9 cellular contexts compared by ENCODE assay signal in the genomic region with DNA sequence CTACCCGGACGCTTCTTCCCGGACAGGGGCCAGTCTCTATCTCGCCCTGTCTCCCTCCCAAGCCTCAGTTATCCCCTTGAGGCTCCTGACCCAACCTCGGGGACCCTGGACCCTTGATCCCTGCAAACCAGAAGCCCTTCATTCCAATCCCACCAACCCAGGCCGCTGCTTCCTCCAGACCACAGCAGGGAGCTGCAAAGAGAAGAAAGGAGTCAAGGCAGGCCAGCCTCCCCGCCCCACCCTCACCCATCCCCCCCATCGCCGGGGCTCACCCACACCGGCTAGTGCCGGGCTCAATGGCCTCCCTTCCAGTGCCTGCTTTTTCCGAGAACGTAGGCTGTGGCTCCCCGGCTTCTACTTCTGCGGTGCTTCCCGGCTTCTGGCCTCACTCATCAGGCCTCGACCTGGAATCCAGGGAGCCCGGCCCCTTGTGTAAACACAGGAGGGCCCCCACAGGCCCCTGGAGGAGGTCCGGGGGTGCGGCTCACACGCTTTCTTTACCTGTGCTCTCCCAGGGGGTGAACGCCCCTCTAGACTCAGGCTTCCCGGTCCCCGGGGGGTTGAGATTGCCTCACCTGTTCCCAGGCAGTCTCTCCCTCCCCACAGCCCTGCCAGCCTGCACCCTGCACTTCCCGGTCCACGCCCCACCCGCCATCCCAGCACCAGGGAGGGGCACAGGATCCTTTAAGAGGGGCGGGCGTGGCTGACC. TPM values are rescaled to one million over a fixed set of nuclear protein-coding genes. Genes with fewer than 3 reads are reported as not detected.
A peak's percentile ranks its signal among the peaks of the same experiment; 100 is the strongest.
DNase-seq lines count a peak whose midpoint lies in the region; ATAC-seq and TF ChIP-seq lines count a peak whose summit lies in the region.
"Had no signal": no experiment of that assay in that cellular context is flagged by ENCODE, and none has a peak within 500 bp of the region (broad histone marks: within the 10 kb centered on the region; RNA-seq: fewer than 3 reads in every experiment).

Gene FAM83E (minus strand): TSS at position 641 of the 709 bp plus-strand sequence. CDS start 1,704 bp downstream, outside the sequence.

- TF ChIP-seq CTCF in CD14-positive monocyte (IDR thresholded peaks at IDR 0.05) (no peak), HCT116 (IDR thresholded peaks at IDR 0.05 in 2 of 3, conservative IDR thresholded peaks at IDR 0.05 in 1 of 3; ENCODE audit: borderline replicate concordance in 1 of 3, insufficient read depth in 1 of 3, low read depth in 2 of 3, low read length in 2 of 3) (no peak), coronary artery (IDR thresholded peaks at IDR 0.05) (no peak)

- H3K4me1 ChIP-seq in HCT116 (ENCODE audit: control insufficient read depth in 1 of 2, insufficient read depth in 2 of 2, low read length in 2 of 2) = peaks cover 29 to 45% of the 10 kb centered on the region in 2 experiments
- H3K4me1 ChIP-seq in mesendoderm (ENCODE audit: control insufficient read depth, low read depth, low read length) = peaks cover 8% of the 10 kb centered on the region

- H3K4ac ChIP-seq in mesendoderm (ENCODE audit: low read depth, low read length) = no peak within 1 kb of the TSS

- H3K27ac Mint-ChIP-seq in CD14-positive monocyte = peak within 1 kb of the TSS in 6 of 7 donors; percentile 3 to 81 (median 48)
- peak within 1 kb of the TSS; percentile 14 for H3K27ac Mint-ChIP-seq in activated T-cell treated with anti-CD3 and anti-CD28 coated beads, Interleukin-2, amount 50 U/mL, for 72 hours

- peak; percentile 36 for ATAC-seq in HCT116
- no peak for ATAC-seq in activated T-cell treated with anti-CD3 and anti-CD28 coated beads, Interleukin-2, amount 50 U/mL, for 72 hours (replicated peaks in 1 of 2)
- ATAC-seq in GM18505 (IDR thresholded peaks at IDR 0.05; ENCODE audit: unreplicated experiment) = no peak
- ATAC-seq in GM21515 (IDR thresholded peaks at IDR 0.05; ENCODE audit: unreplicated experiment) = no peak
- ATAC-seq: foreskin keratinocyte had no signal

- H3K4me1 Mint-ChIP-seq in CD14-positive monocyte = peaks cover 24% of the 10 kb centered on the region
- H3K4me1 Mint-ChIP-seq in activated T-cell treated with anti-CD3 and anti-CD28 coated beads, Interleukin-2, amount 50 U/mL, for 72 hours (ENCODE audit: low read depth) = peaks cover 31% of the 10 kb centered on the region

- no peak within 1 kb of the TSS for H2BK5ac ChIP-seq in mesendoderm (ENCODE audit: low read length)

- peaks cover 36% of the 10 kb centered on the region for H3K79me2 ChIP-seq in HCT116 (ENCODE audit: insufficient read depth, low read length)
- peaks cover 33% of the 10 kb centered on the region for H3K79me2 ChIP-seq in mesendoderm (ENCODE audit: control insufficient read depth, insufficient read depth, low read length)

- no peaks in the 10 kb centered on the region for H3K9me2 ChIP-seq in HCT116 (ENCODE audit: insufficient read depth)

- no peak within 1 kb of the TSS for H2BK15ac ChIP-seq in mesendoderm (replicated peaks; ENCODE audit: low read depth)

- H3K9ac ChIP-seq in HCT116 (ENCODE audit: low read length) (peak within 1 kb of the TSS; percentile 99), mesendoderm (ENCODE audit: low read length) (peak within 1 kb of the TSS; percentile 51)

- no peak within 1 kb of the TSS for H2AFZ ChIP-seq in HCT116 (ENCODE audit: low read depth, low read length, poor library complexity, severe bottlenecking)

- no peak within 1 kb of the TSS for H2BK120ac ChIP-seq in mesendoderm (ENCODE audit: low read depth, low read length)

- BruUV-seq in HCT116 (replicated peaks; lab: Mats Ljungman, UMichigan) = no TSS peak

- H3K9me3 ChIP-seq in HCT116 (ENCODE audit: control insufficient read depth in 1 of 2, insufficient read depth in 1 of 2, low read depth in 1 of 2, low read length in 2 of 2) = no peaks in the 10 kb centered on the region

- H3K79me1 ChIP-seq in mesendoderm (ENCODE audit: low read length) = peaks cover 11% of the 10 kb centered on the region

- CTCF ChIA-PET in HCT116 (lab: Charles Lee) = no interaction called here

- TF ChIP-seq POLR2A in HCT116 (IDR thresholded peaks at IDR 0.05; ENCODE audit: borderline replicate concordance, extremely low read depth, insufficient read depth, insufficient read length) (no peak), GM18505 (IDR thresholded peaks at IDR 0.05; ENCODE audit: borderline replicate concordance, extremely low read depth, insufficient read depth, insufficient read length) (no peak)

- H3K9me3 Mint-ChIP-seq in CD14-positive monocyte = peaks cover 0 to 3% (median 0%) of the 10 kb centered on the region in 7 donors
- H3K9me3 Mint-ChIP-seq in activated T-cell treated with anti-CD3 and anti-CD28 coated beads, Interleukin-2, amount 50 U/mL, for 72 hours = no peaks in the 10 kb centered on the region

- H3K27me3 ChIP-seq in HCT116 (ENCODE audit: insufficient read depth, low read length) (no peaks in the 10 kb centered on the region), mesendoderm (ENCODE audit: insufficient read depth, low read length, poor library complexity) (no peaks in the 10 kb centered on the region)
- H3K27me3 ChIP-seq: foreskin keratinocyte had no signal

- peaks cover 0 to 2% (median 2%) of the 10 kb centered on the region in 3 donors for H3K27me3 Mint-ChIP-seq in CD14-positive monocyte (ENCODE audit: low read depth in 3 of 3)
- H3K27me3 Mint-ChIP-seq in activated T-cell treated with anti-CD3 and anti-CD28 coated beads, Interleukin-2, amount 50 U/mL, for 72 hours (ENCODE audit: low read depth) = no peaks in the 10 kb centered on the region

- H3K18ac ChIP-seq in mesendoderm (ENCODE audit: low read length) = peak within 1 kb of the TSS; percentile 24

- WGBS in mesendoderm (ENCODE audit: extremely low coverage, insufficient coverage, low lambda C conversion rate) = no CpG with 5 or more reads among the region's 29 CpGs

- no peak within 1 kb of the TSS for H3K4me3 Mint-ChIP-seq in CD14-positive monocyte
- peak within 1 kb of the TSS in 1 of 2 donors; percentile 52 for H3K4me3 Mint-ChIP-seq in activated T-cell treated with anti-CD3 and anti-CD28 coated beads, Interleukin-2, amount 50 U/mL, for 72 hours

- H3K23ac ChIP-seq in mesendoderm (ENCODE audit: low read length) = no peak within 1 kb of the TSS

- RAD21 ChIA-PET in HCT116 (lab: Charles Lee; ENCODE audit: low non-redundant PET in 1 of 2, low total read pairs in 2 of 2, uncharacterized antibody in 2 of 2, unreplicated experiment in 2 of 2) = no interaction called here

- peak within 1 kb of the TSS; percentile 23 to 37 for H3K4me3 ChIP-seq in HCT116 (replicated peaks in 1 of 2; ENCODE audit: low read depth in 1 of 2, low read length in 2 of 2)
- no peak within 1 kb of the TSS for H3K4me3 ChIP-seq in mesendoderm (ENCODE audit: low read length)
- H3K4me3 ChIP-seq in coronary artery = no peak within 1 kb of the TSS

- peaks cover 34% of the 10 kb centered on the region; the same call in 1 of the 2 replicates for H4K20me1 ChIP-seq in HCT116 (ENCODE audit: insufficient read depth)

- H3K4me2 ChIP-seq in HCT116 (ENCODE audit: low read length) = peak within 1 kb of the TSS; percentile 87
- no peak within 1 kb of the TSS for H3K4me2 ChIP-seq in mesendoderm (ENCODE audit: low read length)

- TF ChIP-seq RAD21 in HCT116 (IDR thresholded peaks at IDR 0.05; ENCODE audit: low read depth) = no peak

- no peak within 1 kb of the TSS for H4K5ac ChIP-seq in mesendoderm (ENCODE audit: low read length)

- no peak within 1 kb of the TSS for H4K8ac ChIP-seq in mesendoderm (ENCODE audit: low read depth, low read length)

- no peak within 1 kb of the TSS for H2AK5ac ChIP-seq in mesendoderm (ENCODE audit: low read length)

- intact Hi-C loops in CD14-positive monocyte (cut with micrococcal nuclease) (no loop called here), HCT116 (cut with micrococcal nuclease) (no loop called here)

- H3K36me3 ChIP-seq in HCT116 (ENCODE audit: control insufficient read depth in 1 of 2, insufficient read depth in 2 of 2, low read length in 2 of 2) = peaks cover 20 to 37% of the 10 kb centered on the region in 2 experiments
- peaks cover 26% of the 10 kb centered on the region for H3K36me3 ChIP-seq in mesendoderm (ENCODE audit: control insufficient read depth, insufficient read depth, low read length)

- DNase-seq in CD14-positive monocyte (ENCODE audit: low spot score) (no peak), HCT116 (ENCODE audit: low read depth, low spot score) (no peak), mesendoderm (peak; percentile 78), dermis blood vessel endothelial cell (no peak), coronary artery (ENCODE audit: low spot score) (no peak)
- no peak for DNase-seq in activated T-cell treated with anti-CD3 and anti-CD28 coated beads, Interleukin-2, amount 50 U/mL, for 72 hours

- POLR2A ChIA-PET in HCT116 (lab: Charles Lee) = interaction anchor here (0.6 to 1.9 kb wide), 3 partner anchors 9 to 127 kb away, joined by 3 to 7 read pairs (median 3); no protein-coding TSS in a partner anchor

- H3K27ac ChIP-seq in HCT116 (ENCODE audit: low read depth, low read length) (peak within 1 kb of the TSS; percentile 86), mesendoderm (ENCODE audit: low read depth, low read length) (peak within 1 kb of the TSS; percentile 71), coronary artery (no peak within 1 kb of the TSS)
- H3K27ac ChIP-seq: foreskin keratinocyte had no signal

- peaks cover 27 to 30% of the 10 kb centered on the region in 2 donors for H3K36me3 Mint-ChIP-seq in CD14-positive monocyte
- peaks cover 12 to 27% of the 10 kb centered on the region in 2 donors for H3K36me3 Mint-ChIP-seq in activated T-cell treated with anti-CD3 and anti-CD28 coated beads, Interleukin-2, amount 50 U/mL, for 72 hours (ENCODE audit: insufficient read depth in 2 of 2)

- H3K56ac ChIP-seq in mesendoderm (ENCODE audit: low read length) = peak within 1 kb of the TSS; percentile 65

TF ChIP-seq in HCT116, 20 proteins besides CTCF, POLR2A, EP300 and RAD21 (continues in another document):
- TF ChIP-seq CBX3 (IDR thresholded peaks at IDR 0.05; ENCODE audit: low read depth) (peak; percentile 44; the same call in 1 of the 2 replicates), MAX (IDR thresholded peaks at IDR 0.05) (peak; percentile 83), ZFX (IDR thresholded peaks at IDR 0.05) (peak; percentile 51; the same call in 1 of the 2 replicates), SIN3A (IDR thresholded peaks at IDR 0.05; ENCODE audit: low read depth) (peak; percentile 74), JUND (IDR thresholded peaks at IDR 0.05) (peak; percentile 58), POLR2AphosphoS5 (IDR thresholded peaks at IDR 0.05; ENCODE audit: low read depth, low read length) (peak; percentile 69; the same call in 1 of the 2 replicates), SP1 (IDR thresholded peaks at IDR 0.05; ENCODE audit: low read depth) (peak; percentile 68), EGR1 (IDR thresholded peaks at IDR 0.05; ENCODE audit: low read depth) (no peak)

RNA-seq across cellular contexts. Expression of gene FAM83E, which starts in this region (rescaled TPM):
- polyA plus RNA-seq in CD14-positive monocyte = not detected
- 6.8 TPM for total RNA-seq in HCT116 (2021; ENCODE audit: unreplicated experiment)
- polyA plus RNA-seq in HCT116 (2012) = 1.9 and 3.1 TPM in 2 replicates
- total RNA-seq in activated T-cell treated with anti-CD3 and anti-CD28 coated beads, Interleukin-2, amount 50 U/mL, for 72 hours = 1 to 10 TPM; 7.5 to 8.5 TPM
- 1.4 TPM for polyA plus RNA-seq in mesendoderm (2013, experiment 1 of 2)
- 1.7 TPM for polyA plus RNA-seq in mesendoderm (2013, experiment 2 of 2)
- total RNA-seq in dermis blood vessel endothelial cell = 0.51 TPM in 1 of 2 replicates, not detected in the other

Comparison
In these comparisons a context has a peak if more than half of its experiments do, and no peak if none do; other contexts are left out.
1. H3K27ac ChIP-seq: peak in HCT116 (single experiment) and mesendoderm (single experiment); none in coronary artery (0 of 2).
2. H3K4me3 ChIP-seq: peak in HCT116 (2 of 2); none in mesendoderm (single experiment) and coronary artery (single experiment).